Comparison of ENCODE assay signal across 1 cellular context in the genomic region with DNA sequence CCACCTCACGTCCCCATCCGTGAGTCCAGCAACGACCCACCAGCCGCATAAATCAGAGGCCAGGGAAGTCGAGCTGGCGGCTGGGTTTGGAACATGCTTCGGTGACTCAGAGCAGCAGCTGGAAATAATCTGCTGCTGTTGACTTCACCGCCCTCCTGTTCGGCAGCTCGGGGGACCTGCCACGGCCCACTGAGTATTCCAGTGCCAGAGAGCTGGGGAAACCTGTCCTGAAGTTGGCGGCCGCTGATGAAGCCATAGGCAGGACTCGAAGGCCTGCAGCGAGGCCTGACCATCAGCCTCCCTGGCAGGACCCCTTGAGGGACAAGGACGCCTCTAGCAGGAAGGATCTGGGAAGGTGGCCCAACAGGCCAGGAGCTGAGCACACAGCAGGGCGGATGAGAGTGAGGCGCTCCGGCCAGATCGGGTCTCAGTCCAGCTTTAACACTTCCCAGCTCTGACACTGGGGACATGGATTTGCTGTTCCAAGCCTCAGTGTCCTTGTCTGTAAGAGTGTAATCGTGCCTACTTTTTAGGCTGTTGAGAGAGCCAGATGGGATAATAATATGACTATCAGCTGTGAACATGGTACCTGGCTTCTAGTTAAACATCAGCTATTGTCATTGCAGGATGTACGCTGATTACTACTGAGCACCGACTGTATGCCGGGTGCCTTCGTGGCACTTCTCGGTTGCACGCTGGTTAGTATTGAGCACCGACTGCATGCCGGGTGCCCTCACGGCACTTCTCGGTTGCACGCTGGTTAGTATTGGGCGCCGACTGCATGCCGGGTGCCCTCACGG.
A peak's percentile ranks its signal among the peaks of the same experiment; 100 is the strongest.
TF ChIP-seq lines count a peak whose summit lies in the region.

No MANE protein-coding gene starts in this region.

TF ChIP-seq in K562, 482 proteins besides CTCF, POLR2A, EP300 and RAD21 (continued from another document and continues in another):
- TF ChIP-seq, protein P1, sequence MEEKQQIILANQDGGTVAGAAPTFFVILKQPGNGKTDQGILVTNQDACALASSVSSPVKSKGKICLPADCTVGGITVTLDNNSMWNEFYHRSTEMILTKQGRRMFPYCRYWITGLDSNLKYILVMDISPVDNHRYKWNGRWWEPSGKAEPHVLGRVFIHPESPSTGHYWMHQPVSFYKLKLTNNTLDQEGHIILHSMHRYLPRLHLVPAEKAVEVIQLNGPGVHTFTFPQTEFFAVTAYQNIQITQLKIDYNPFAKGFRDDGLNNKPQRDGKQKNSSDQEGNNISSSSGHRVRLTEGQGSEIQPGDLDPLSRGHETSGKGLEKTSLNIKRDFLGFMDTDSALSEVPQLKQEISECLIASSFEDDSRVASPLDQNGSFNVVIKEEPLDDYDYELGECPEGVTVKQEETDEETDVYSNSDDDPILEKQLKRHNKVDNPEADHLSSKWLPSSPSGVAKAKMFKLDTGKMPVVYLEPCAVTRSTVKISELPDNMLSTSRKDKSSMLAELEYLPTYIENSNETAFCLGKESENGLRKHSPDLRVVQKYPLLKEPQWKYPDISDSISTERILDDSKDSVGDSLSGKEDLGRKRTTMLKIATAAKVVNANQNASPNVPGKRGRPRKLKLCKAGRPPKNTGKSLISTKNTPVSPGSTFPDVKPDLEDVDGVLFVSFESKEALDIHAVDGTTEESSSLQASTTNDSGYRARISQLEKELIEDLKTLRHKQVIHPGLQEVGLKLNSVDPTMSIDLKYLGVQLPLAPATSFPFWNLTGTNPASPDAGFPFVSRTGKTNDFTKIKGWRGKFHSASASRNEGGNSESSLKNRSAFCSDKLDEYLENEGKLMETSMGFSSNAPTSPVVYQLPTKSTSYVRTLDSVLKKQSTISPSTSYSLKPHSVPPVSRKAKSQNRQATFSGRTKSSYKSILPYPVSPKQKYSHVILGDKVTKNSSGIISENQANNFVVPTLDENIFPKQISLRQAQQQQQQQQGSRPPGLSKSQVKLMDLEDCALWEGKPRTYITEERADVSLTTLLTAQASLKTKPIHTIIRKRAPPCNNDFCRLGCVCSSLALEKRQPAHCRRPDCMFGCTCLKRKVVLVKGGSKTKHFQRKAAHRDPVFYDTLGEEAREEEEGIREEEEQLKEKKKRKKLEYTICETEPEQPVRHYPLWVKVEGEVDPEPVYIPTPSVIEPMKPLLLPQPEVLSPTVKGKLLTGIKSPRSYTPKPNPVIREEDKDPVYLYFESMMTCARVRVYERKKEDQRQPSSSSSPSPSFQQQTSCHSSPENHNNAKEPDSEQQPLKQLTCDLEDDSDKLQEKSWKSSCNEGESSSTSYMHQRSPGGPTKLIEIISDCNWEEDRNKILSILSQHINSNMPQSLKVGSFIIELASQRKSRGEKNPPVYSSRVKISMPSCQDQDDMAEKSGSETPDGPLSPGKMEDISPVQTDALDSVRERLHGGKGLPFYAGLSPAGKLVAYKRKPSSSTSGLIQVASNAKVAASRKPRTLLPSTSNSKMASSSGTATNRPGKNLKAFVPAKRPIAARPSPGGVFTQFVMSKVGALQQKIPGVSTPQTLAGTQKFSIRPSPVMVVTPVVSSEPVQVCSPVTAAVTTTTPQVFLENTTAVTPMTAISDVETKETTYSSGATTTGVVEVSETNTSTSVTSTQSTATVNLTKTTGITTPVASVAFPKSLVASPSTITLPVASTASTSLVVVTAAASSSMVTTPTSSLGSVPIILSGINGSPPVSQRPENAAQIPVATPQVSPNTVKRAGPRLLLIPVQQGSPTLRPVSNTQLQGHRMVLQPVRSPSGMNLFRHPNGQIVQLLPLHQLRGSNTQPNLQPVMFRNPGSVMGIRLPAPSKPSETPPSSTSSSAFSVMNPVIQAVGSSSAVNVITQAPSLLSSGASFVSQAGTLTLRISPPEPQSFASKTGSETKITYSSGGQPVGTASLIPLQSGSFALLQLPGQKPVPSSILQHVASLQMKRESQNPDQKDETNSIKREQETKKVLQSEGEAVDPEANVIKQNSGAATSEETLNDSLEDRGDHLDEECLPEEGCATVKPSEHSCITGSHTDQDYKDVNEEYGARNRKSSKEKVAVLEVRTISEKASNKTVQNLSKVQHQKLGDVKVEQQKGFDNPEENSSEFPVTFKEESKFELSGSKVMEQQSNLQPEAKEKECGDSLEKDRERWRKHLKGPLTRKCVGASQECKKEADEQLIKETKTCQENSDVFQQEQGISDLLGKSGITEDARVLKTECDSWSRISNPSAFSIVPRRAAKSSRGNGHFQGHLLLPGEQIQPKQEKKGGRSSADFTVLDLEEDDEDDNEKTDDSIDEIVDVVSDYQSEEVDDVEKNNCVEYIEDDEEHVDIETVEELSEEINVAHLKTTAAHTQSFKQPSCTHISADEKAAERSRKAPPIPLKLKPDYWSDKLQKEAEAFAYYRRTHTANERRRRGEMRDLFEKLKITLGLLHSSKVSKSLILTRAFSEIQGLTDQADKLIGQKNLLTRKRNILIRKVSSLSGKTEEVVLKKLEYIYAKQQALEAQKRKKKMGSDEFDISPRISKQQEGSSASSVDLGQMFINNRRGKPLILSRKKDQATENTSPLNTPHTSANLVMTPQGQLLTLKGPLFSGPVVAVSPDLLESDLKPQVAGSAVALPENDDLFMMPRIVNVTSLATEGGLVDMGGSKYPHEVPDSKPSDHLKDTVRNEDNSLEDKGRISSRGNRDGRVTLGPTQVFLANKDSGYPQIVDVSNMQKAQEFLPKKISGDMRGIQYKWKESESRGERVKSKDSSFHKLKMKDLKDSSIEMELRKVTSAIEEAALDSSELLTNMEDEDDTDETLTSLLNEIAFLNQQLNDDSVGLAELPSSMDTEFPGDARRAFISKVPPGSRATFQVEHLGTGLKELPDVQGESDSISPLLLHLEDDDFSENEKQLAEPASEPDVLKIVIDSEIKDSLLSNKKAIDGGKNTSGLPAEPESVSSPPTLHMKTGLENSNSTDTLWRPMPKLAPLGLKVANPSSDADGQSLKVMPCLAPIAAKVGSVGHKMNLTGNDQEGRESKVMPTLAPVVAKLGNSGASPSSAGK (IDR thresholded peaks at IDR 0.05) = no peak
- peak; percentile 91 for TF ChIP-seq ZKSCAN8 (CRISPR knock-in tag; IDR thresholded peaks at IDR 0.05)
- no peak; a peak in 1 of 4 replicates for TF ChIP-seq SRF (CRISPR knock-in tag; IDR thresholded peaks at IDR 0.05)
- TF ChIP-seq LEF1 (IDR thresholded peaks at IDR 0.05) = no peak
- no peak for TF ChIP-seq NFIX (CRISPR knock-in tag; IDR thresholded peaks at IDR 0.05; ENCODE audit: low read depth)
- TF ChIP-seq GABPA (tag; conservative IDR thresholded peaks at IDR 0.05; ENCODE audit: low read depth) = no peak
- no peak for TF ChIP-seq ZNF584 (CRISPR knock-in tag; IDR thresholded peaks at IDR 0.05; ENCODE audit: low read depth)
- no peak for TF ChIP-seq NR2C2 (CRISPR knock-in tag; IDR thresholded peaks at IDR 0.05)
- TF ChIP-seq NR2C2 (tag; IDR thresholded peaks at IDR 0.05) = no peak
- no peak for TF ChIP-seq ZNF140 (CRISPR knock-in tag; IDR thresholded peaks at IDR 0.05)
- no peak for TF ChIP-seq HMGN3 (IDR thresholded peaks at IDR 0.05; ENCODE audit: borderline replicate concordance, extremely low read depth, insufficient read length, low read depth, low read length)
- TF ChIP-seq BRD4 (IDR thresholded peaks at IDR 0.05) = no peak
- TF ChIP-seq ZNF232 (CRISPR knock-in tag; IDR thresholded peaks at IDR 0.05) = no peak
- no peak for TF ChIP-seq MCM5 (IDR thresholded peaks at IDR 0.05; ENCODE audit: low read depth)
- TF ChIP-seq MIER1 (IDR thresholded peaks at IDR 0.05; ENCODE audit: low read depth) = no peak
- TF ChIP-seq, protein P2, sequence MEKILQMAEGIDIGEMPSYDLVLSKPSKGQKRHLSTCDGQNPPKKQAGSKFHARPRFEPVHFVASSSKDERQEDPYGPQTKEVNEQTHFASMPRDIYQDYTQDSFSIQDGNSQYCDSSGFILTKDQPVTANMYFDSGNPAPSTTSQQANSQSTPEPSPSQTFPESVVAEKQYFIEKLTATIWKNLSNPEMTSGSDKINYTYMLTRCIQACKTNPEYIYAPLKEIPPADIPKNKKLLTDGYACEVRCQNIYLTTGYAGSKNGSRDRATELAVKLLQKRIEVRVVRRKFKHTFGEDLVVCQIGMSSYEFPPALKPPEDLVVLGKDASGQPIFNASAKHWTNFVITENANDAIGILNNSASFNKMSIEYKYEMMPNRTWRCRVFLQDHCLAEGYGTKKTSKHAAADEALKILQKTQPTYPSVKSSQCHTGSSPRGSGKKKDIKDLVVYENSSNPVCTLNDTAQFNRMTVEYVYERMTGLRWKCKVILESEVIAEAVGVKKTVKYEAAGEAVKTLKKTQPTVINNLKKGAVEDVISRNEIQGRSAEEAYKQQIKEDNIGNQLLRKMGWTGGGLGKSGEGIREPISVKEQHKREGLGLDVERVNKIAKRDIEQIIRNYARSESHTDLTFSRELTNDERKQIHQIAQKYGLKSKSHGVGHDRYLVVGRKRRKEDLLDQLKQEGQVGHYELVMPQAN (IDR thresholded peaks at IDR 0.05; ENCODE audit: borderline replicate concordance) = no peak
- no peak for TF ChIP-seq SRSF1 (IDR thresholded peaks at IDR 0.05; ENCODE audit: low read depth, low read length)
- TF ChIP-seq NCOA6 (IDR thresholded peaks at IDR 0.05) = no peak
- no peak for TF ChIP-seq MEF2A (IDR thresholded peaks at IDR 0.05; ENCODE audit: control insufficient read depth, low read depth, low read length)
- TF ChIP-seq, protein P3, sequence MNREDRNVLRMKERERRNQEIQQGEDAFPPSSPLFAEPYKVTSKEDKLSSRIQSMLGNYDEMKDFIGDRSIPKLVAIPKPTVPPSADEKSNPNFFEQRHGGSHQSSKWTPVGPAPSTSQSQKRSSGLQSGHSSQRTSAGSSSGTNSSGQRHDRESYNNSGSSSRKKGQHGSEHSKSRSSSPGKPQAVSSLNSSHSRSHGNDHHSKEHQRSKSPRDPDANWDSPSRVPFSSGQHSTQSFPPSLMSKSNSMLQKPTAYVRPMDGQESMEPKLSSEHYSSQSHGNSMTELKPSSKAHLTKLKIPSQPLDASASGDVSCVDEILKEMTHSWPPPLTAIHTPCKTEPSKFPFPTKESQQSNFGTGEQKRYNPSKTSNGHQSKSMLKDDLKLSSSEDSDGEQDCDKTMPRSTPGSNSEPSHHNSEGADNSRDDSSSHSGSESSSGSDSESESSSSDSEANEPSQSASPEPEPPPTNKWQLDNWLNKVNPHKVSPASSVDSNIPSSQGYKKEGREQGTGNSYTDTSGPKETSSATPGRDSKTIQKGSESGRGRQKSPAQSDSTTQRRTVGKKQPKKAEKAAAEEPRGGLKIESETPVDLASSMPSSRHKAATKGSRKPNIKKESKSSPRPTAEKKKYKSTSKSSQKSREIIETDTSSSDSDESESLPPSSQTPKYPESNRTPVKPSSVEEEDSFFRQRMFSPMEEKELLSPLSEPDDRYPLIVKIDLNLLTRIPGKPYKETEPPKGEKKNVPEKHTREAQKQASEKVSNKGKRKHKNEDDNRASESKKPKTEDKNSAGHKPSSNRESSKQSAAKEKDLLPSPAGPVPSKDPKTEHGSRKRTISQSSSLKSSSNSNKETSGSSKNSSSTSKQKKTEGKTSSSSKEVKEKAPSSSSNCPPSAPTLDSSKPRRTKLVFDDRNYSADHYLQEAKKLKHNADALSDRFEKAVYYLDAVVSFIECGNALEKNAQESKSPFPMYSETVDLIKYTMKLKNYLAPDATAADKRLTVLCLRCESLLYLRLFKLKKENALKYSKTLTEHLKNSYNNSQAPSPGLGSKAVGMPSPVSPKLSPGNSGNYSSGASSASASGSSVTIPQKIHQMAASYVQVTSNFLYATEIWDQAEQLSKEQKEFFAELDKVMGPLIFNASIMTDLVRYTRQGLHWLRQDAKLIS (CRISPR knock-in tag; IDR thresholded peaks at IDR 0.05) = no peak
- TF ChIP-seq, protein P4, sequence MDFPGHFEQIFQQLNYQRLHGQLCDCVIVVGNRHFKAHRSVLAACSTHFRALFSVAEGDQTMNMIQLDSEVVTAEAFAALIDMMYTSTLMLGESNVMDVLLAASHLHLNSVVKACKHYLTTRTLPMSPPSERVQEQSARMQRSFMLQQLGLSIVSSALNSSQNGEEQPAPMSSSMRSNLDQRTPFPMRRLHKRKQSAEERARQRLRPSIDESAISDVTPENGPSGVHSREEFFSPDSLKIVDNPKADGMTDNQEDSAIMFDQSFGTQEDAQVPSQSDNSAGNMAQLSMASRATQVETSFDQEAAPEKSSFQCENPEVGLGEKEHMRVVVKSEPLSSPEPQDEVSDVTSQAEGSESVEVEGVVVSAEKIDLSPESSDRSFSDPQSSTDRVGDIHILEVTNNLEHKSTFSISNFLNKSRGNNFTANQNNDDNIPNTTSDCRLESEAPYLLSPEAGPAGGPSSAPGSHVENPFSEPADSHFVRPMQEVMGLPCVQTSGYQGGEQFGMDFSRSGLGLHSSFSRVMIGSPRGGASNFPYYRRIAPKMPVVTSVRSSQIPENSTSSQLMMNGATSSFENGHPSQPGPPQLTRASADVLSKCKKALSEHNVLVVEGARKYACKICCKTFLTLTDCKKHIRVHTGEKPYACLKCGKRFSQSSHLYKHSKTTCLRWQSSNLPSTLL (IDR thresholded peaks at IDR 0.05) = no peak
- TF ChIP-seq, protein P5, sequence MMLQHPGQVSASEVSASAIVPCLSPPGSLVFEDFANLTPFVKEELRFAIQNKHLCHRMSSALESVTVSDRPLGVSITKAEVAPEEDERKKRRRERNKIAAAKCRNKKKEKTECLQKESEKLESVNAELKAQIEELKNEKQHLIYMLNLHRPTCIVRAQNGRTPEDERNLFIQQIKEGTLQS (IDR thresholded peaks at IDR 0.05) = 0 out of 2 replicates have a peak, but pooled peaks have one; percentile 8
- TF ChIP-seq, protein P5 (CRISPR knock-in tag; conservative IDR thresholded peaks at IDR 0.05) = no peak
- TF ChIP-seq POU5F1 (IDR thresholded peaks at IDR 0.05; ENCODE audit: borderline replicate concordance, low read depth, low read length, partially characterized antibody) = no peak
- TF ChIP-seq, protein P6, sequence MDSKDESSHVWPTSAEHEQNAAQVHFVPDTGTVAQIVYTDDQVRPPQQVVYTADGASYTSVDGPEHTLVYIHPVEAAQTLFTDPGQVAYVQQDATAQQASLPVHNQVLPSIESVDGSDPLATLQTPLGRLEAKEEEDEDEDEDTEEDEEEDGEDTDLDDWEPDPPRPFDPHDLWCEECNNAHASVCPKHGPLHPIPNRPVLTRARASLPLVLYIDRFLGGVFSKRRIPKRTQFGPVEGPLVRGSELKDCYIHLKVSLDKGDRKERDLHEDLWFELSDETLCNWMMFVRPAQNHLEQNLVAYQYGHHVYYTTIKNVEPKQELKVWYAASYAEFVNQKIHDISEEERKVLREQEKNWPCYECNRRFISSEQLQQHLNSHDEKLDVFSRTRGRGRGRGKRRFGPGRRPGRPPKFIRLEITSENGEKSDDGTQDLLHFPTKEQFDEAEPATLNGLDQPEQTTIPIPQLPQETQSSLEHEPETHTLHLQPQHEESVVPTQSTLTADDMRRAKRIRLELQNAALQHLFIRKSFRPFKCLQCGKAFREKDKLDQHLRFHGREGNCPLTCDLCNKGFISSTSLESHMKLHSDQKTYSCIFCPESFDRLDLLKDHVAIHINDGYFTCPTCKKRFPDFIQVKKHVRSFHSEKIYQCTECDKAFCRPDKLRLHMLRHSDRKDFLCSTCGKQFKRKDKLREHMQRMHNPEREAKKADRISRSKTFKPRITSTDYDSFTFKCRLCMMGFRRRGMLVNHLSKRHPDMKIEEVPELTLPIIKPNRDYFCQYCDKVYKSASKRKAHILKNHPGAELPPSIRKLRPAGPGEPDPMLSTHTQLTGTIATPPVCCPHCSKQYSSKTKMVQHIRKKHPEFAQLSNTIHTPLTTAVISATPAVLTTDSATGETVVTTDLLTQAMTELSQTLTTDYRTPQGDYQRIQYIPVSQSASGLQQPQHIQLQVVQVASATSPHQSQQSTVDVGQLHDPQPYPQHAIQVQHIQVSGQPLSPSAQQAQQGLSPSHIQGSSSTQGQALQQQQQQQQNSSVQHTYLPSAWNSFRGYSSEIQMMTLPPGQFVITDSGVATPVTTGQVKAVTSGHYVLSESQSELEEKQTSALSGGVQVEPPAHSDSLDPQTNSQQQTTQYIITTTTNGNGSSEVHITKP (IDR thresholded peaks at IDR 0.05; ENCODE audit: partially characterized antibody) = no peak
